Comparison of ENCODE assay signal across 9 cellular contexts in the genomic region with DNA sequence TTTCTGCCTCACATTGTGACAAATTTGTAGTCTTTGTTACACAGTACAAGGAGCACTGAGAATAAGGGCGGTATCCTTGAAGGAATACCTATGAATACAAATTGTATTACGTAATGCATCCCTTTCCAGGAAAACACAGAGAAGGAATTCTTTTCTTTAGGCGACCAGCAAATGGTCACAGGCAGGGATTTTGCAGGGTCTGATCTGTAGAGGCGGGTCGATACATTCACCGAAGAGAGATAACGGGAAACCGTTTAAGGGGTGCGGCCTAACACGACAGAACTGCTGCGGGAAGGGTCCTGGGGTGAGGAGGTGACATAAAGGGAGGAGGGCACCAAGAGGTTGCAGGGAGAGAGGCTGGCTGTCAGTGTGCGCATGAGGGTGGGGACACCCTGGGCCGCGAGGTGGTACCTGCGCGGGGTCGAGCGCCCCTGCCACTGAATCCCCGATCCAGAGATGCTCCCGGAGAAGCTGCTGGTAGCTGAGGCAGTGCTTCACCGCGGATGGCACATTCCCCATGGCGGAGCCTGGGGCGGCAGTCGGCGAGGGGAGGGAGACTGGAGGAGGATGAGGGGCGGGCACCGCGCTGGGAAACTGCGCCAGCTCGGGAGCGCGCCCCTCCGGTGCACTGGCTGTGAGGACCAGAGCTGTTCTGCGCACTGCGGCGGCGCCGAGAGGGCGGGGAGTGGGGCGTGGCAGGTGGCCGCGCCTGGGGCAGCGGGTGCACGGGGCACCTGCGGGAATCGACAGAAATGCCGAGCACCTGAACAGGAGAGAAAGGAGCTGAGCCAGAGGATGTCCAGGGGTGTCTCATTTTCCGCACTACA. TPM values are rescaled to one million over a fixed set of nuclear protein-coding genes. Genes with fewer than 3 reads are reported as not detected.
DNase-seq lines count a peak whose midpoint lies in the region; ATAC-seq and TF ChIP-seq lines count a peak whose summit lies in the region.
"Had no signal": no experiment of that assay in that cellular context is flagged by ENCODE, and none has a peak within 500 bp of the region (broad histone marks: within the 10 kb centered on the region; RNA-seq: fewer than 3 reads in every experiment).

A gene (minus strand): TSS at position 656 of the 827 bp plus-strand sequence. CDS start 137 bp downstream, at position 519.

- peak within 1 kb of the TSS in 1 of 2 experiments; percentile 91 for H3K14ac ChIP-seq in mesenchymal stem cell (ENCODE audit: low read length in 2 of 2)

- peak within 1 kb of the TSS; percentile 23 for H3K27ac Mint-ChIP-seq in type B pancreatic cell
- no peak within 1 kb of the TSS for H3K27ac Mint-ChIP-seq in activated naive CD4-positive, alpha-beta T cell treated with anti-CD3 and anti-CD28 coated beads, Interleukin-2, amount 10 ng/mL, durations not matched to agents 7 days and 5 days

- no peaks in the 10 kb centered on the region for H3K27me3 ChIP-seq in mesenchymal stem cell (ENCODE audit: control insufficient read depth in 1 of 2, insufficient read depth in 1 of 2, low read length in 2 of 2)

- no peaks in the 10 kb centered on the region for H3K79me1 ChIP-seq in mesenchymal stem cell (replicated peaks; ENCODE audit: low read length, poor library complexity, severe bottlenecking)

- H2AFZ ChIP-seq in mesenchymal stem cell (ENCODE audit: low read depth, low read length): peak within 1 kb of the TSS; percentile 97

- peaks cover 5% of the 10 kb centered on the region for H3K9me3 ChIP-seq in mesenchymal stem cell (ENCODE audit: control insufficient read depth, low read length)

- H2BK12ac ChIP-seq in mesenchymal stem cell (ENCODE audit: low read length in 2 of 2): peak within 1 kb of the TSS in 1 of 2 experiments; percentile 48

- H3K9ac ChIP-seq in mesenchymal stem cell (ENCODE audit: low read length): no peak within 1 kb of the TSS

- CTCF ChIA-PET in activated naive CD4-positive, alpha-beta T cell treated with anti-CD3 and anti-CD28 coated beads, Interleukin-2, amount 10 ng/mL, durations not matched to agents 7 days and 5 days (lab: Charles Lee): no interaction called here

- H3K4me1 ChIP-seq in mesenchymal stem cell (ENCODE audit: control insufficient read depth, insufficient read depth, low read depth, low read length): peaks cover 8% of the 10 kb centered on the region

- no peaks in the 10 kb centered on the region for H3K36me3 ChIP-seq in mesenchymal stem cell (ENCODE audit: control insufficient read depth in 1 of 2, insufficient read depth in 2 of 2, low read depth in 1 of 2, low read length in 2 of 2)

- WGBS in mesenchymal stem cell: 6% methylated on average over 49 of the region's 49 CpGs

- H2AK5ac ChIP-seq in mesenchymal stem cell (ENCODE audit: low read length, severe bottlenecking): no peak within 1 kb of the TSS

- H2BK5ac ChIP-seq in mesenchymal stem cell (ENCODE audit: low read depth, low read length, poor library complexity, severe bottlenecking): no peak within 1 kb of the TSS

- H3K4me1 Mint-ChIP-seq in type B pancreatic cell (ENCODE audit: unreplicated experiment): peaks cover 6% of the 10 kb centered on the region
- no peaks in the 10 kb centered on the region for H3K4me1 Mint-ChIP-seq in activated naive CD4-positive, alpha-beta T cell treated with anti-CD3 and anti-CD28 coated beads, Interleukin-2, amount 10 ng/mL, durations not matched to agents 7 days and 5 days

- peak within 1 kb of the TSS; percentile 26 for H2BK15ac ChIP-seq in mesenchymal stem cell (ENCODE audit: low read depth, poor library complexity, severe bottlenecking)

- H3K36me3 Mint-ChIP-seq in type B pancreatic cell: peaks cover 3% of the 10 kb centered on the region
- no peaks in the 10 kb centered on the region for H3K36me3 Mint-ChIP-seq in activated naive CD4-positive, alpha-beta T cell treated with anti-CD3 and anti-CD28 coated beads, Interleukin-2, amount 10 ng/mL, durations not matched to agents 7 days and 5 days

- peak within 1 kb of the TSS; percentile 55 to 84 for H3K18ac ChIP-seq in mesenchymal stem cell (ENCODE audit: low read depth in 1 of 2, low read length in 2 of 2)

- no peak within 1 kb of the TSS for H2BK120ac ChIP-seq in mesenchymal stem cell (ENCODE audit: low read depth, low read length)

- peak within 1 kb of the TSS; percentile 65 for H4K91ac ChIP-seq in mesenchymal stem cell (ENCODE audit: low read length)

- no peak within 1 kb of the TSS for H3K27ac ChIP-seq in mesenchymal stem cell (ENCODE audit: low read length, poor library complexity, severe bottlenecking)

- peak within 1 kb of the TSS in 1 of 2 experiments; percentile 35 for H3K4ac ChIP-seq in mesenchymal stem cell (ENCODE audit: low read depth in 1 of 2, low read length in 2 of 2)

- H3K27me3 Mint-ChIP-seq in type B pancreatic cell: peaks cover 29% of the 10 kb centered on the region
- peaks cover 8% of the 10 kb centered on the region for H3K27me3 Mint-ChIP-seq in activated naive CD4-positive, alpha-beta T cell treated with anti-CD3 and anti-CD28 coated beads, Interleukin-2, amount 10 ng/mL, durations not matched to agents 7 days and 5 days

- DNase-seq in AG20443 (ENCODE audit: low spot score) (peak; percentile 8), NCI-H226 (peak; percentile 18), epithelial cell of esophagus (ENCODE audit: low read depth) (peak; percentile 34), mesenchymal stem cell (peak; percentile 30), type B pancreatic cell (ENCODE audit: extremely low spot score, unreplicated experiment) (peak; percentile 70)
- DNase-seq in activated CD4-positive, CD25-positive, alpha-beta regulatory T cell (lab: John Stamatoyannopoulos, UW): no peak
- DNase-seq in activated naive CD4-positive, alpha-beta T cell treated with anti-CD3 and anti-CD28 coated beads, Interleukin-2, amount 10 ng/mL, durations not matched to agents 7 days and 5 days: no peak
- DNase-seq: DND-41 had no signal

- no peak for ATAC-seq in GM19035 (IDR thresholded peaks at IDR 0.05; ENCODE audit: unreplicated experiment)

- H3K23ac ChIP-seq in mesenchymal stem cell (ENCODE audit: low read length in 2 of 2): peak within 1 kb of the TSS in 1 of 2 experiments; percentile 67

- TF ChIP-seq CTCF in epithelial cell of esophagus (IDR thresholded peaks at IDR 0.05; ENCODE audit: insufficient read depth, low read depth, low read length, missing control alignments): no peak
- TF ChIP-seq CTCF in type B pancreatic cell (conservative IDR thresholded peaks at IDR 0.05): no peak

- H3K4me2 ChIP-seq in mesenchymal stem cell (ENCODE audit: low read length, poor library complexity, severe bottlenecking): peak within 1 kb of the TSS; percentile 89

- peak within 1 kb of the TSS; percentile 29 for H4K8ac ChIP-seq in mesenchymal stem cell (ENCODE audit: low read length)

- no peaks in the 10 kb centered on the region for H3K9me3 Mint-ChIP-seq in type B pancreatic cell
- no peaks in the 10 kb centered on the region for H3K9me3 Mint-ChIP-seq in activated naive CD4-positive, alpha-beta T cell treated with anti-CD3 and anti-CD28 coated beads, Interleukin-2, amount 10 ng/mL, durations not matched to agents 7 days and 5 days

- peak within 1 kb of the TSS; percentile 94 for H3K4me3 Mint-ChIP-seq in type B pancreatic cell
- H3K4me3 Mint-ChIP-seq in activated naive CD4-positive, alpha-beta T cell treated with anti-CD3 and anti-CD28 coated beads, Interleukin-2, amount 10 ng/mL, durations not matched to agents 7 days and 5 days: no peak within 1 kb of the TSS

- H3K4me3 ChIP-seq in epithelial cell of esophagus (ENCODE audit: low read length) (peak within 1 kb of the TSS; percentile 41), mesenchymal stem cell (ENCODE audit: insufficient read depth in 1 of 2, low read depth in 1 of 2, low read length in 2 of 2) (peak within 1 kb of the TSS; percentile 74 to 85)

RNA-seq across cellular contexts. Expression of the gene that starts here (rescaled TPM):
- 0.48 TPM for polyA plus RNA-seq in mesenchymal stem cell (2013, experiment 1 of 2)
- 0.48 TPM for polyA plus RNA-seq in mesenchymal stem cell (2013, experiment 2 of 2)
- 1.6 and 1.9 TPM in 2 replicates for total RNA-seq in type B pancreatic cell (ENCODE audit: low replicate concordance)

Comparison
In these comparisons a context has a peak if more than half of its experiments do, and no peak if none do; other contexts are left out.
1. DNase-seq: peak in AG20443 (single experiment), NCI-H226 (single experiment), epithelial cell of esophagus (single experiment), mesenchymal stem cell (single experiment) and type B pancreatic cell (single experiment); none in activated CD4-positive, CD25-positive, alpha-beta regulatory T cell (0 of 4) and activated naive CD4-positive, alpha-beta T cell treated with anti-CD3 and anti-CD28 coated beads, Interleukin-2, amount 10 ng/mL, durations not matched to agents 7 days and 5 days (single experiment).